12 cellular contexts compared by ENCODE assay signal in the genomic region with DNA sequence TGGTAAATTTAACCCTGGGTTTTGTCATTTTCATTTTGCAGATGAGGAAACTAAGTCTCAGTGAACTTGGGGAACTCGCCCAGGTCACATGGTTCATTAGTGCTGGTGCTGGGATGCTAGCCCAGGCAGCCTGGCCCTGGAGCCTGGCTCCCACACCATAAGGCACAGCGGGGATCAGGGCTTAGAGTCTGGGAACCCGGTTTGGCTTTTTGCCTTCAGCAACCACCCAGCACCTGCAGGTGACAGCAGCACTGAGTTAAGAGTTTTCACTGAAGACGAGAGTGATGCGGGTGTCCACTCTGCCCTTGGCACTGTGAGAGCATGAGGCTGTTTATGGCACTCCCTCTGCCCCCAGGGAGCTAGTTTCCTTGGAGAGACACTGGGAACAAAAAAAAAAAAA.
"Had no signal": no experiment of that assay in that cellular context is flagged by ENCODE, and none has a peak within 500 bp of the region (broad histone marks: within the 10 kb centered on the region; RNA-seq: fewer than 3 reads in every experiment).

No MANE protein-coding gene starts in this region.

- H3K27ac ChIP-seq: left lung, thyroid gland, vagina had no signal

- H3K36me3 ChIP-seq: left lung, vagina had no signal

- H3K4me1 ChIP-seq: left lung, thyroid gland, vagina had no signal

- FAIRE-seq: TTC549 had no signal

- H3K4me3 ChIP-seq: left lung, skin epidermis, stomach, thyroid gland, vagina had no signal

- H3K9me3 ChIP-seq: left lung, stomach, thyroid gland, vagina had no signal

- DNase-seq: activated B cell treated with CpG ODN at 0.5 μM for 24 hours; activated CD4-positive, alpha-beta T cell treated with anti-CD3 and anti-CD28 coated beads, Interleukin-2, amount 10 ng/mL, durations not matched to agents 24 days and 14 days; activated naive CD4-positive, alpha-beta T cell; activated naive CD8-positive, alpha-beta T cell treated with anti-CD3 and anti-CD28 coated beads, Interleukin-2, amount 50 U/mL, for 24 hours; dermis blood vessel endothelial cell; left lung; stomach; T-helper 17 cell; thyroid gland had no signal

- H3K27me3 ChIP-seq: left lung, stomach, thyroid gland, vagina had no signal
